29 cellular contexts compared by ENCODE assay signal in genomic region chr11:81112718-81113117, GRCh38.
"Had no signal": no experiment of that assay in that cellular context is flagged by ENCODE, and none has a peak within 500 bp of the region (broad histone marks: within the 10 kb centered on the region; RNA-seq: fewer than 3 reads in every experiment).

No MANE protein-coding gene starts in this region.

- H3K9me3 ChIP-seq: esophagus muscularis mucosa, heart left ventricle, left lung, lower lobe of right lung, sigmoid colon, stomach, thyroid gland, upper lobe of right lung had no signal

- H3K4me1 ChIP-seq: esophagus muscularis mucosa, foreskin keratinocyte, heart left ventricle, left lung, lower lobe of right lung, sigmoid colon, stomach, thyroid gland, upper lobe of right lung had no signal

- H3K27ac ChIP-seq: esophagus muscularis mucosa, foreskin keratinocyte, heart left ventricle, left lung, lower lobe of right lung, sigmoid colon, stomach, thyroid gland, upper lobe of right lung had no signal

- H3K4me3 ChIP-seq: esophagus muscularis mucosa, heart left ventricle, left lung, lower lobe of right lung, sigmoid colon, smooth muscle cell, stomach, thyroid gland, upper lobe of right lung had no signal

- H3K36me3 ChIP-seq: esophagus muscularis mucosa, heart left ventricle, left lung, lower lobe of right lung, sigmoid colon, stomach, thyroid gland, upper lobe of right lung had no signal

- H3K27me3 ChIP-seq: esophagus muscularis mucosa, foreskin keratinocyte, heart left ventricle, left lung, sigmoid colon, stomach, thyroid gland, upper lobe of right lung had no signal

- DNase-seq: activated B cell treated with CpG ODN at 0.5 μM for 24 hours; activated CD4-positive, alpha-beta T cell treated with anti-CD3 and anti-CD28 coated beads, Interleukin-2, amount 50 U/mL, for 1 hour; activated CD8-positive, alpha-beta T cell treated with anti-CD3 and anti-CD28 coated beads for 36 hours; activated gamma-delta T cell treated with Interleukin-2 at 50 U/mL for 16 hours; activated naive CD8-positive, alpha-beta T cell treated with anti-CD3 and anti-CD28 coated beads, Interleukin-2, amount 50 U/mL, for 24 hours; activated T-cell treated with anti-CD3 and anti-CD28 coated beads, Interleukin-2, amount 50 U/mL, for 4 hours; amygdala; dermis blood vessel endothelial cell; effector CD4-positive, alpha-beta T cell; foreskin keratinocyte; heart left ventricle; hypothalamus; immature natural killer cell; left lung; lower lobe of right lung; mesendoderm; retina; sigmoid colon; stimulated activated CD4-positive, alpha-beta T cell treated with anti-CD3 and anti-CD28 coated beads, Interleukin-15, amount 100 ng/mL, for 24 hours; stimulated activated CD4-positive, alpha-beta T cell treated with anti-CD3 and anti-CD28 coated beads, Interleukin-2, amount 100 ng/mL, for 24 hours; stimulated activated naive B cell treated with anti-CD40 and anti-IgM and Interleukin-4, amounts not matched to agents 10 μg/mL and 1 μg/mL and 100 μg/mL, for 72 hours; stomach; thyroid gland; upper lobe of right lung had no signal

- ATAC-seq: activated CD8-positive, alpha-beta T cell treated with anti-CD3 and anti-CD28 coated beads for 36 hours; activated naive CD8-positive, alpha-beta T cell treated with anti-CD3 and anti-CD28 coated beads, Interleukin-2, amount 50 U/mL, for 24 hours; activated T-cell treated with anti-CD3 and anti-CD28 coated beads, Interleukin-2, amount 50 U/mL, for 4 hours; activated T-helper 17 cell treated with anti-CD3 and anti-CD28 coated beads, Interleukin-2, amount 50 U/mL, for 72 hours; foreskin keratinocyte; heart left ventricle; left lung; lower lobe of right lung; natural killer cell treated with Interleukin-12 subunit alpha and Interleukin-12 subunit beta and Interleukin-15 and Interleukin-18, amount 100 ng/mL, for 72 hours; stimulated activated naive B cell treated with anti-CD40 and anti-IgM and Interleukin-4, amounts not matched to agents 10 μg/mL and 1 μg/mL and 100 μg/mL, for 72 hours; upper lobe of right lung had no signal

- FAIRE-seq: colon had no signal

- H3K4me2 ChIP-seq: smooth muscle cell had no signal
